In the genomic region with DNA sequence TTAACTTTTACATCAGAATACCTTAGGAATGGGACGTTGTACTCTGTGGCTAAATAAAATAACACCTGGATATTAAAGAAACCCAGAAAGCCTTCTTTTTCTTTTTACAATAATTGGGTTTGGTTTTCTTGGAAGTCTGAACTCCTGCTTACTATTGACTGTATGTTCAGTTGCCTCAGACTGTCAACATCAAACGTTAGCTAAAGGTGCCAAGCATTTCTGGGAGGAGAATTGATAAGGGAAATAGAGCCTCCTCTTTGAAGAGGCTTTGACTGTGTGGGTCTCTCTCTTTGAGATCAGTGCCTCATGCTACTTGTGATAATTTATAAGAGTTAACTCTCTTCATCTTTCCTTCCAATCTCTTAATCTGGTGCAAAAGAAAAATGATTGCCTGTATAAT, we compare ENCODE assay signal across 35 cellular contexts.
"Had no signal": no experiment of that assay in that cellular context is flagged by ENCODE, and none has a peak within 500 bp of the region (broad histone marks: within the 10 kb centered on the region; RNA-seq: fewer than 3 reads in every experiment).

No MANE protein-coding gene starts in this region.

- H3K4me3 ChIP-seq: MG63 had no signal

- H3K27ac ChIP-seq: KMS-11 had no signal

- H3K9ac ChIP-seq: KMS-11 had no signal

- H3K36me3 ChIP-seq: MG63 had no signal

- H3K27me3 ChIP-seq: MG63 had no signal

- DNase-seq: Karpas-422, Kasumi-1, MG63, MM.1S, MV-4-11, NCI-H1048, NCI-H1092, NCI-H1092 treated with DMSO at 0.1 percent for 48 hours, NCI-H1105, NCI-H1105 treated with DMSO at 0.1 percent for 48 hours, NCI-H1417, NCI-H1417 treated with DMSO at 0.1 percent for 48 hours, NCI-H1436, NCI-H1436 treated with DMSO at 0.1 percent for 48 hours, NCI-H146, NCI-H1694, NCI-H1694 treated with DMSO at 0.1 percent for 48 hours, NCI-H187, NCI-H187 treated with DMSO at 0.1 percent for 48 hours, NCI-H1930, NCI-H2029, NCI-H2029 treated with DMSO at 0.1 percent for 48 hours, NCI-H2081, NCI-H2081 treated with DMSO at 0.1 percent for 48 hours, NCI-H2107, NCI-H2171, NCI-H2171 treated with DMSO at 0.1 percent for 48 hours, NCI-H2227 treated with DMSO at 0.1 percent for 48 hours, NCI-H226, NCI-H345, NCI-H446, NCI-H446 treated with DMSO at 0.1 percent for 48 hours, NCI-H510A, NCI-H510A treated with DMSO at 0.1 percent for 48 hours had no signal

- H3K4me2 ChIP-seq: KMS-11 had no signal
